ENCODE assay signal across 19 cellular contexts in the genomic region with DNA sequence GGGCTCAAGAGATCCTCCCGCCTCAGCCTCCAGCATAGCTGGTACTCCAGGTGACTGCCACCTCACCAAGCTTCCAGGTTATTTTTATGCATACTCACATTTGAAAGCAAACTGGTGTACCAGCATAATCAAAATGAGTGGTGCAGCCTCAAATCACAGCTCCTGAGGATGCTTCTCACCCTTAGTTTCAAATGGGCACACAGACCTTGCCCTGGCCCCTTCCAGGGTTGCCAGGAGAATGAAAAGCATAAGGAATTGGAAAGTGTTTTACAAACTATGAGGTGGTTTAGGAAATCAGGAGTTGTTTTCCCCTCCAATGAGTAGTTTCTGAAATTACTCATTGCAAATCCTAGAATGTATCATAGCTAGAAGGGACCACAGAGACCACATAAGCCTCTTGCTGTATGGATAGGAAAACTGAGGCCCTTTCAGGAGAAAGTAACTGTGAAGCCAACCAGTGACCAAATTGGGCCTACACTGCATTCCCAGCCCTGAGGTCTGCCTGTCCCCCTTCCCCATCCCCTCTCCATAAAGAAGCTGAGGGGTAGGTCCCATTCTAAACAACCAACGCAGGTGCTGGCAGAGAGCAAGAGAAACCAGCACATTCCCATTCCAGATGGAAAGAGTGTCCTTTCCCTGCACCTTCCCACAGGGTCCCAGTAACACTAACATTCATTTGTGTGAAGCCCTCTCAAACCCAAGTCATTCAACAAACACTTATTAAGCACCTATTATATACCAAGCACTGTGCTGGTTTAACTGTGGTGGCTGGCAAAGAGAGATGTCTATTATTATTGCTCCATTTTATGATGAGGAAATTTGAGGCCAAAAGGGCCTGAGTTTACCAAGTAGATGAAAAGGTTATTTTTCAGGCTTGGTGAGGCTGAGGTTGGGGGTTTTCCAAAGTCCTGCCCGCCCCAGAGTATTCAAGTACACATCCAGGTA. TPM values are rescaled to one million over a fixed set of nuclear protein-coding genes. Genes with fewer than 3 reads are reported as not detected.
DNase-seq lines count a peak whose midpoint lies in the region; ATAC-seq and TF ChIP-seq lines count a peak whose summit lies in the region.
"Had no signal": no experiment of that assay in that cellular context is flagged by ENCODE, and none has a peak within 500 bp of the region (broad histone marks: within the 10 kb centered on the region; RNA-seq: fewer than 3 reads in every experiment).

No MANE protein-coding gene starts in this region.

- CTCF ChIA-PET in activated CD8-positive, alpha-beta T cell treated with anti-CD3 and anti-CD28 coated beads, Interleukin-2, amount 10 ng/mL, durations not matched to agents 7 days and 5 days (lab: Charles Lee) = interaction anchor here (1.1 to 3.1 kb wide), 6 partner anchors 9 to 123 kb away, joined by 3 to 12 read pairs (median 10); partner anchors contain the start of genes CHMP4B and PXMP4

- DNase-seq in cardiac muscle cell (ENCODE audit: low read depth in 1 of 2, low spot score in 1 of 2) (no peak), Right ventricle myocardium superior (no peak), fibroblast of mammary gland (ENCODE audit: low read depth) (peak; percentile 36), type B pancreatic cell (ENCODE audit: extremely low spot score, unreplicated experiment) (no peak), stomach (no peak), COR-L47 (lab: John Stamatoyannopoulos, UW) (no peak)
- no peak for DNase-seq in activated CD8-positive, alpha-beta T cell treated with anti-CD3 and anti-CD28 coated beads, Interleukin-2, amount 10 ng/mL, durations not matched to agents 7 days and 5 days
- no peak for DNase-seq in stimulated activated CD4-positive, alpha-beta T cell treated with anti-CD3 and anti-CD28 coated beads, Interleukin-4, amount 100 ng/mL, for 4 hours
- DNase-seq: effector CD4-positive, alpha-beta T cell; foreskin keratinocyte; HCEC 1CT; mammary epithelial cell; NCI-H1436; NCI-H446; SK-N-SH; stimulated activated naive CD4-positive, alpha-beta T cell had no signal

- POLR2A ChIA-PET in activated CD8-positive, alpha-beta T cell treated with anti-CD3 and anti-CD28 coated beads, Interleukin-2, amount 10 ng/mL, durations not matched to agents 7 days and 5 days (lab: Charles Lee) = interaction anchor here (0.7 to 10.7 kb wide), 10 partner anchors 9 to 424 kb away, joined by 3 to 148 read pairs (median 6); partner anchors contain the start of genes ACTL10, C20orf144, EIF2S2 and PXMP4

- H3K27me3 Mint-ChIP-seq in activated CD8-positive, alpha-beta T cell treated with anti-CD3 and anti-CD28 coated beads, Interleukin-2, amount 10 ng/mL, durations not matched to agents 7 days and 5 days (ENCODE audit: low read depth) = no peaks in the 10 kb centered on the region
- no peaks in the 10 kb centered on the region for H3K27me3 Mint-ChIP-seq in type B pancreatic cell

- 70 to 84% (median 75%) methylated on average over 3 of the region's 3 CpGs for WGBS in stomach, 5 donors

- H3K9me3 ChIP-seq in cardiac muscle cell (ENCODE audit: low read depth) (no peaks in the 10 kb centered on the region), stomach (no peaks in the 10 kb centered on the region)
- H3K9me3 ChIP-seq: neutrophil, SK-N-SH had no signal

- H3K27ac ChIP-seq in cardiac muscle cell = peak overlapping the region; percentile 28
- H3K27ac ChIP-seq in stomach = peak overlapping the region in 1 of 5 donors; percentile 49
- H3K27ac ChIP-seq: brain microvascular endothelial cell, foreskin keratinocyte, KMS-11, neutrophil had no signal

- H3K27ac Mint-ChIP-seq in activated CD8-positive, alpha-beta T cell treated with anti-CD3 and anti-CD28 coated beads, Interleukin-2, amount 10 ng/mL, durations not matched to agents 7 days and 5 days = peak overlapping the region; percentile 96
- H3K27ac Mint-ChIP-seq in type B pancreatic cell = peak overlapping the region; percentile 57

- H3K4me3 ChIP-seq in cardiac muscle cell (no peak overlapping the region), fibroblast of mammary gland (ENCODE audit: control insufficient read depth, low read depth, low read length) (no peak overlapping the region), stomach (no peak overlapping the region)

- no peak for TF ChIP-seq POLR2A in stomach (IDR thresholded peaks at IDR 0.05)

- ATAC-seq in Right ventricle myocardium superior (ENCODE audit: poor library complexity) = no peak
- no peak for ATAC-seq in activated CD8-positive, alpha-beta T cell treated with anti-CD3 and anti-CD28 coated beads, Interleukin-2, amount 10 ng/mL, durations not matched to agents 7 days and 5 days
- ATAC-seq: foreskin keratinocyte had no signal

- TF ChIP-seq CTCF in cardiac muscle cell (IDR thresholded peaks at IDR 0.05; ENCODE audit: low read depth, low read length) (no peak), fibroblast of mammary gland (conservative IDR thresholded peaks at IDR 0.05; ENCODE audit: control insufficient read depth, insufficient read depth, low read depth, low read length) (no peak), type B pancreatic cell (conservative IDR thresholded peaks at IDR 0.05) (no peak), stomach (IDR thresholded peaks at IDR 0.05) (no peak)

- H3K4me1 ChIP-seq in cardiac muscle cell (ENCODE audit: low read depth) = peaks cover 36% of the 10 kb centered on the region
- H3K4me1 ChIP-seq in stomach = peaks cover 12 to 33% (median 23%) of the 10 kb centered on the region in 4 donors
- H3K4me1 ChIP-seq: foreskin keratinocyte had no signal

- H3K27me3 ChIP-seq in cardiac muscle cell (no peaks in the 10 kb centered on the region), stomach (no peaks in the 10 kb centered on the region)
- H3K27me3 ChIP-seq: brain microvascular endothelial cell, foreskin keratinocyte, neutrophil had no signal

- H3K36me3 ChIP-seq in cardiac muscle cell = no peaks in the 10 kb centered on the region
- H3K36me3 ChIP-seq in stomach = no peaks in the 10 kb centered on the region
- H3K36me3 ChIP-seq: brain microvascular endothelial cell, neutrophil had no signal

- no peak overlapping the region for H3K4me3 Mint-ChIP-seq in activated CD8-positive, alpha-beta T cell treated with anti-CD3 and anti-CD28 coated beads, Interleukin-2, amount 10 ng/mL, durations not matched to agents 7 days and 5 days
- H3K4me3 Mint-ChIP-seq in type B pancreatic cell = peak overlapping the region; percentile 47

- intact Hi-C loops in Right ventricle myocardium superior (cut with DNase I) = no loop called here
- intact Hi-C loops in stomach (cut with DNase I; ENCODE audit: low total_unique reads) = no loop called here

- H3K4me1 Mint-ChIP-seq in activated CD8-positive, alpha-beta T cell treated with anti-CD3 and anti-CD28 coated beads, Interleukin-2, amount 10 ng/mL, durations not matched to agents 7 days and 5 days (ENCODE audit: low read depth) = peaks cover 76% of the 10 kb centered on the region
- peaks cover 18% of the 10 kb centered on the region for H3K4me1 Mint-ChIP-seq in type B pancreatic cell (ENCODE audit: unreplicated experiment)

- peaks cover 13% of the 10 kb centered on the region for H3K36me3 Mint-ChIP-seq in activated CD8-positive, alpha-beta T cell treated with anti-CD3 and anti-CD28 coated beads, Interleukin-2, amount 10 ng/mL, durations not matched to agents 7 days and 5 days (ENCODE audit: low read depth)
- H3K36me3 Mint-ChIP-seq in type B pancreatic cell = no peaks in the 10 kb centered on the region

- no peak for TF ChIP-seq EP300 in stomach (IDR thresholded peaks at IDR 0.05)

- H3K9me3 Mint-ChIP-seq in activated CD8-positive, alpha-beta T cell treated with anti-CD3 and anti-CD28 coated beads, Interleukin-2, amount 10 ng/mL, durations not matched to agents 7 days and 5 days (ENCODE audit: insufficient read depth) = no peaks in the 10 kb centered on the region
- no peaks in the 10 kb centered on the region for H3K9me3 Mint-ChIP-seq in type B pancreatic cell

RNA-seq across cellular contexts. Expression of gene E2F1, which starts 2.1 kb away (rescaled TPM):
- total RNA-seq in cardiac muscle cell (21.2 and 34.6 TPM in 2 replicates), Right ventricle myocardium superior (1.1 TPM), type B pancreatic cell (ENCODE audit: low replicate concordance) (20.7 and 32.8 TPM in 2 replicates), stomach (10 to 100 TPM in 2 of 5 donors, 1 to 10 TPM in 3; 2.3 to 24.9 (median 4.2) TPM)
- polyA plus RNA-seq in cardiac muscle cell (26.7 and 61.4 TPM in 2 replicates), stomach (1 to 10 TPM; 2.3 to 8.1 (median 4.9) TPM)
- 10 to 100 TPM; 74.5 to 80.8 TPM for total RNA-seq in activated CD8-positive, alpha-beta T cell treated with anti-CD3 and anti-CD28 coated beads, Interleukin-2, amount 10 ng/mL, durations not matched to agents 7 days and 5 days

RNA-seq across cellular contexts. Expression of gene NECAB3, which starts 14.0 kb away (rescaled TPM):
- total RNA-seq in cardiac muscle cell (185 and 187 TPM in 2 replicates), Right ventricle myocardium superior (69.4 TPM), type B pancreatic cell (ENCODE audit: low replicate concordance) (67.4 and 68.2 TPM in 2 replicates), stomach (100 to 1,000 TPM in 3 of 5 donors, 10 to 100 TPM in 2; 28.1 to 335 (median 113) TPM)
- polyA plus RNA-seq in cardiac muscle cell (93.1 and 98.5 TPM in 2 replicates), stomach (10 to 100 TPM; 31.4 to 60.0 (median 51.3) TPM)
- 10 to 100 TPM; 28.4 to 38.2 TPM for total RNA-seq in activated CD8-positive, alpha-beta T cell treated with anti-CD3 and anti-CD28 coated beads, Interleukin-2, amount 10 ng/mL, durations not matched to agents 7 days and 5 days

RNA-seq across cellular contexts. Expression of gene ACTL10, which starts 21.5 kb away (rescaled TPM):
- total RNA-seq in cardiac muscle cell (1.1 and 1.5 TPM in 2 replicates), Right ventricle myocardium superior (0.22 TPM), type B pancreatic cell (ENCODE audit: low replicate concordance) (1.7 and 2.6 TPM in 2 replicates), stomach (10 to 100 TPM in 1 of 5 donors, 1 to 10 TPM in 3, not detected in 1; 1.1 to 12.3 (median 1.3) TPM)
- polyA plus RNA-seq in cardiac muscle cell (1.3 and 2.2 TPM in 2 replicates), stomach (1 to 10 TPM; 1.4 to 2.9 (median 2.4) TPM)
- 1 to 10 TPM; 2.9 to 3.2 TPM for total RNA-seq in activated CD8-positive, alpha-beta T cell treated with anti-CD3 and anti-CD28 coated beads, Interleukin-2, amount 10 ng/mL, durations not matched to agents 7 days and 5 days

RNA-seq across cellular contexts. Expression of gene C20orf144, which starts 26.1 kb away (rescaled TPM):
- 0.21 TPM in 1 of 2 replicates, not detected in the other for total RNA-seq in cardiac muscle cell
- polyA plus RNA-seq in cardiac muscle cell = 1.4 and 1.9 TPM in 2 replicates
- not detected for total RNA-seq in Right ventricle myocardium superior
- total RNA-seq in activated CD8-positive, alpha-beta T cell treated with anti-CD3 and anti-CD28 coated beads, Interleukin-2, amount 10 ng/mL, durations not matched to agents 7 days and 5 days = under 1 TPM; 0.16 to 0.21 TPM
- 0.29 and 0.82 TPM in 2 replicates for total RNA-seq in type B pancreatic cell (ENCODE audit: low replicate concordance)
- not detected for total RNA-seq in stomach
- under 1 TPM in 2 of 3 donors, not detected in 1; 0.19 to 0.31 TPM for polyA plus RNA-seq in stomach
- polyA plus RNA-seq: foreskin keratinocyte had no signal

RNA-seq across cellular contexts. Expression of gene PXMP4, which starts 31.8 kb away (rescaled TPM):
- total RNA-seq in cardiac muscle cell (9.2 and 9.9 TPM in 2 replicates), Right ventricle myocardium superior (11.7 TPM), type B pancreatic cell (ENCODE audit: low replicate concordance) (10.3 and 12.2 TPM in 2 replicates), stomach (10 to 100 TPM in 2 of 5 donors, 1 to 10 TPM in 2, under 1 TPM in 1; 0.72 to 36.8 (median 6.1) TPM)
- polyA plus RNA-seq in cardiac muscle cell (13.8 and 14.9 TPM in 2 replicates), stomach (1 to 10 TPM; 4.0 to 5.9 (median 5.4) TPM)
- total RNA-seq in activated CD8-positive, alpha-beta T cell treated with anti-CD3 and anti-CD28 coated beads, Interleukin-2, amount 10 ng/mL, durations not matched to agents 7 days and 5 days = 10 to 100 TPM; 17.1 to 17.7 TPM
